ENCODE assay signal across 1 cellular context in genomic region chrX:41946973-41947612, GRCh38.
TF ChIP-seq lines count a peak whose summit lies in the region.

No MANE protein-coding gene starts in this region.

TF ChIP-seq in HepG2, 621 proteins besides CTCF, POLR2A, EP300 and RAD21 (continued from another document):
- TF ChIP-seq ATF2 (CRISPR knock-in tag; IDR thresholded peaks at IDR 0.05): no peak
- no peak for TF ChIP-seq NFYC (CRISPR knock-in tag; IDR thresholded peaks at IDR 0.05)
- TF ChIP-seq KAT7 (CRISPR knock-in tag; IDR thresholded peaks at IDR 0.05; ENCODE audit: borderline replicate concordance): no peak
- no peak for TF ChIP-seq FOXP4 (CRISPR knock-in tag; IDR thresholded peaks at IDR 0.05)
- no peak for TF ChIP-seq PLSCR1 (CRISPR knock-in tag; IDR thresholded peaks at IDR 0.05; ENCODE audit: borderline replicate concordance)
- TF ChIP-seq TRIM24 (CRISPR knock-in tag; IDR thresholded peaks at IDR 0.05): no peak
- no peak for TF ChIP-seq BRCA1 (CRISPR knock-in tag; IDR thresholded peaks at IDR 0.05)
- no peak for TF ChIP-seq NR2F6 (IDR thresholded peaks at IDR 0.05)
- TF ChIP-seq NR2F6 (CRISPR knock-in tag; IDR thresholded peaks at IDR 0.05): no peak
- TF ChIP-seq ZNF331 (CRISPR knock-in tag; IDR thresholded peaks at IDR 0.05): no peak
